11 cellular contexts compared by ENCODE assay signal in genomic region chr21:31218830-31219608, GRCh38.
DNase-seq lines count a peak whose midpoint lies in the region; ATAC-seq and TF ChIP-seq lines count a peak whose summit lies in the region.
"Had no signal": no experiment of that assay in that cellular context is flagged by ENCODE, and none has a peak within 500 bp of the region (broad histone marks: within the 10 kb centered on the region; RNA-seq: fewer than 3 reads in every experiment).

No MANE protein-coding gene starts in this region.

- H2BK15ac ChIP-seq in mesenchymal stem cell (ENCODE audit: low read depth, poor library complexity, severe bottlenecking): no peak overlapping the region

- no peak overlapping the region for H4K91ac ChIP-seq in mesenchymal stem cell (ENCODE audit: low read length)

- no peak overlapping the region for H4K8ac ChIP-seq in mesenchymal stem cell (ENCODE audit: low read length)

- WGBS in mesenchymal stem cell: 74% methylated on average over 10 of the region's 12 CpGs
- 56 to 57% methylated on average over 12 of the region's 12 CpGs for WGBS in upper lobe of left lung, 2 donors

- peak; percentile 41 to 67 for ATAC-seq in upper lobe of left lung (ENCODE audit: low FRiP score in 2 of 2)
- no peak for ATAC-seq in HG03565 (IDR thresholded peaks at IDR 0.05; ENCODE audit: unreplicated experiment)

- CTCF ChIA-PET in activated naive CD4-positive, alpha-beta T cell treated with anti-CD3 and anti-CD28 coated beads for 36 hours (lab: Charles Lee): interaction anchor here (1.0 kb wide), 1 partner anchor 14 kb away, joined by 4 read pairs; no protein-coding TSS in a partner anchor

- H2BK120ac ChIP-seq in mesenchymal stem cell (ENCODE audit: low read depth, low read length): no peak overlapping the region

- no peak overlapping the region for H3K18ac ChIP-seq in mesenchymal stem cell (ENCODE audit: low read depth in 1 of 2, low read length in 2 of 2)

- H3K79me1 ChIP-seq in mesenchymal stem cell (replicated peaks; ENCODE audit: low read length, poor library complexity, severe bottlenecking): no peaks in the 10 kb centered on the region

- no peaks in the 10 kb centered on the region for H3K27me3 Mint-ChIP-seq in activated naive CD4-positive, alpha-beta T cell treated with anti-CD3 and anti-CD28 coated beads for 36 hours (ENCODE audit: low read depth)

- H3K27ac ChIP-seq in coronary artery: no peak overlapping the region
- H3K27ac ChIP-seq in mesenchymal stem cell (ENCODE audit: low read length, poor library complexity, severe bottlenecking): no peak overlapping the region
- H3K27ac ChIP-seq in upper lobe of left lung: no peak overlapping the region
- no peak overlapping the region for H3K27ac ChIP-seq in Peyer's patch

- no peaks in the 10 kb centered on the region for H3K9me3 Mint-ChIP-seq in activated naive CD4-positive, alpha-beta T cell treated with anti-CD3 and anti-CD28 coated beads for 36 hours
- H3K9me3 Mint-ChIP-seq: activated T-helper 2 cell treated with anti-CD3 and anti-CD28 coated beads, Interferon-gamma antibody, Interleukin-2, Interleukin-4, amounts not matched to agents 10 μg/mL and 5 μg/mL and 100 μg/mL, durations not matched to agents 14 hours and 24 hours and 36 hours had no signal

- peaks cover 8% of the 10 kb centered on the region for H3K4me1 Mint-ChIP-seq in activated naive CD4-positive, alpha-beta T cell treated with anti-CD3 and anti-CD28 coated beads for 36 hours (ENCODE audit: low read depth)

- H3K14ac ChIP-seq in mesenchymal stem cell (ENCODE audit: low read length in 2 of 2): no peak overlapping the region

- H3K27me3 ChIP-seq in mesenchymal stem cell (ENCODE audit: control insufficient read depth in 1 of 2, insufficient read depth in 1 of 2, low read length in 2 of 2) (no peaks in the 10 kb centered on the region), upper lobe of left lung (no peaks in the 10 kb centered on the region), Peyer's patch (no peaks in the 10 kb centered on the region)
- H3K27me3 ChIP-seq: BE2C had no signal

- no peak for TF ChIP-seq CTCF in coronary artery (IDR thresholded peaks at IDR 0.05)
- no peak for TF ChIP-seq CTCF in upper lobe of left lung (IDR thresholded peaks at IDR 0.05)
- TF ChIP-seq CTCF in Peyer's patch (IDR thresholded peaks at IDR 0.05): no peak

- peak; percentile 10 for DNase-seq in activated naive CD4-positive, alpha-beta T cell treated with anti-CD3 and anti-CD28 coated beads for 36 hours
- DNase-seq in activated naive CD4-positive, alpha-beta T cell treated with Interleukin-2 at 50 U/mL for 16 hours: no peak
- DNase-seq in coronary artery (ENCODE audit: low spot score) (peak; percentile 78), mesenchymal stem cell (no peak), upper lobe of left lung (no peak), Peyer's patch (no peak), NCI-H1930 (lab: John Stamatoyannopoulos, UW) (no peak)
- DNase-seq: BE2C, SIG-M5 had no signal

- H3K27ac Mint-ChIP-seq in activated naive CD4-positive, alpha-beta T cell treated with anti-CD3 and anti-CD28 coated beads for 36 hours: no peak overlapping the region
- H3K27ac Mint-ChIP-seq: activated T-helper 2 cell treated with anti-CD3 and anti-CD28 coated beads, Interferon-gamma antibody, Interleukin-2, Interleukin-4, amounts not matched to agents 10 μg/mL and 5 μg/mL and 100 μg/mL, durations not matched to agents 14 hours and 24 hours and 36 hours had no signal

- no peak overlapping the region for H3K23ac ChIP-seq in mesenchymal stem cell (ENCODE audit: low read length in 2 of 2)

- no peak overlapping the region for H3K4me3 Mint-ChIP-seq in activated naive CD4-positive, alpha-beta T cell treated with anti-CD3 and anti-CD28 coated beads for 36 hours

- TF ChIP-seq POLR2A in upper lobe of left lung (IDR thresholded peaks at IDR 0.05) (no peak), Peyer's patch (IDR thresholded peaks at IDR 0.05) (no peak)

- H3K4me3 ChIP-seq in coronary artery (no peak overlapping the region), mesenchymal stem cell (ENCODE audit: insufficient read depth in 1 of 2, low read depth in 1 of 2, low read length in 2 of 2) (peak overlapping the region in 1 of 2 experiments; percentile 52), upper lobe of left lung (no peak overlapping the region), Peyer's patch (no peak overlapping the region)

- no peak overlapping the region for H3K4ac ChIP-seq in mesenchymal stem cell (ENCODE audit: low read depth in 1 of 2, low read length in 2 of 2)

- H3K9ac ChIP-seq in mesenchymal stem cell (ENCODE audit: low read length): peak overlapping the region; percentile 14

- H3K36me3 Mint-ChIP-seq in activated naive CD4-positive, alpha-beta T cell treated with anti-CD3 and anti-CD28 coated beads for 36 hours (ENCODE audit: low read depth): peaks cover 21% of the 10 kb centered on the region

- H2BK12ac ChIP-seq in mesenchymal stem cell (ENCODE audit: low read length in 2 of 2): no peak overlapping the region

- H3K4me2 ChIP-seq in mesenchymal stem cell (ENCODE audit: low read length, poor library complexity, severe bottlenecking): no peak overlapping the region

- peaks cover 2% of the 10 kb centered on the region for H3K4me1 ChIP-seq in mesenchymal stem cell (ENCODE audit: control insufficient read depth, insufficient read depth, low read depth, low read length)
- H3K4me1 ChIP-seq in upper lobe of left lung: no peaks in the 10 kb centered on the region
- H3K4me1 ChIP-seq in Peyer's patch: no peaks in the 10 kb centered on the region
- H3K4me1 ChIP-seq: BE2C had no signal

- intact Hi-C loops in activated naive CD4-positive, alpha-beta T cell treated with anti-CD3 and anti-CD28 coated beads for 36 hours (cut with micrococcal nuclease): no loop called here

- H3K36me3 ChIP-seq in mesenchymal stem cell (ENCODE audit: control insufficient read depth in 1 of 2, insufficient read depth in 2 of 2, low read depth in 1 of 2, low read length in 2 of 2) (peaks cover 2 to 26% of the 10 kb centered on the region in 2 experiments), upper lobe of left lung (no peaks in the 10 kb centered on the region), Peyer's patch (no peaks in the 10 kb centered on the region)
- H3K36me3 ChIP-seq: BE2C had no signal

- no peak overlapping the region for H2AK5ac ChIP-seq in mesenchymal stem cell (ENCODE audit: low read length, severe bottlenecking)

- TF ChIP-seq EP300 in upper lobe of left lung (IDR thresholded peaks at IDR 0.05): no peak

- no peak overlapping the region for H2BK5ac ChIP-seq in mesenchymal stem cell (ENCODE audit: low read depth, low read length, poor library complexity, severe bottlenecking)

- no peaks in the 10 kb centered on the region for H3K9me3 ChIP-seq in mesenchymal stem cell (ENCODE audit: control insufficient read depth, low read length)
- no peaks in the 10 kb centered on the region for H3K9me3 ChIP-seq in upper lobe of left lung
- no peaks in the 10 kb centered on the region for H3K9me3 ChIP-seq in Peyer's patch
- H3K9me3 ChIP-seq: BE2C had no signal

- no peak overlapping the region for H2AFZ ChIP-seq in mesenchymal stem cell (ENCODE audit: low read depth, low read length)

Comparison
In these comparisons a context has a peak if more than half of its experiments do, and no peak if none do; other contexts are left out.
1. DNase-seq: peak in activated naive CD4-positive, alpha-beta T cell treated with anti-CD3 and anti-CD28 coated beads for 36 hours (single experiment) and coronary artery (single experiment); none in activated naive CD4-positive, alpha-beta T cell treated with Interleukin-2 at 50 U/mL for 16 hours (single experiment), mesenchymal stem cell (single experiment), upper lobe of left lung (0 of 2), Peyer's patch (0 of 3) and NCI-H1930 (0 of 2).